Comparison of ENCODE assay signal across 12 cellular contexts in genomic region chr10:7085913-7086589, GRCh38.
DNase-seq lines count a peak whose midpoint lies in the region; ATAC-seq, FAIRE-seq and TF ChIP-seq lines count a peak whose summit lies in the region.
"Had no signal": no experiment of that assay in that cellular context is flagged by ENCODE, and none has a peak within 500 bp of the region (broad histone marks: within the 10 kb centered on the region; RNA-seq: fewer than 3 reads in every experiment).

No MANE protein-coding gene starts in this region.

- intact Hi-C loops in HepG2 (cut with micrococcal nuclease; ENCODE audit: unreplicated experiment) = no loop called here

- H3K4me3 ChIP-seq in liver (ENCODE audit: low read depth in 1 of 3, low read length in 3 of 3) (no peak overlapping the region), HepG2 (replicated peaks in 1 of 3; ENCODE audit: insufficient read depth in 1 of 3, low read depth in 2 of 3, low read length in 3 of 3) (no peak overlapping the region)

- H3K27me3 ChIP-seq in liver (ENCODE audit: control insufficient read depth in 4 of 4, insufficient read depth in 4 of 4, low read length in 3 of 4) (peaks cover 0 to 3% (median 0%) of the 10 kb centered on the region in 4 donors), HepG2 (ENCODE audit: control insufficient read depth in 1 of 2, insufficient read depth in 2 of 2, low read length in 2 of 2) (peaks cover 0 to 7% of the 10 kb centered on the region in 2 experiments; a peak in 2 of 5 replicates)

- in situ Hi-C loops in HepG2 (cut with HindIII; ENCODE audit: extremely low pct_ligation_motif_present, low pct_unique_long_range_greater_than_20kb) = no loop called here

- H3K27ac ChIP-seq in liver (ENCODE audit: low read depth in 1 of 2, low read length in 2 of 2) (peak overlapping the region; percentile 29 to 42), HepG2 (ENCODE audit: extremely low read length, insufficient read depth, low read length) (no peak overlapping the region)
- H3K27ac ChIP-seq: epithelial cell of prostate had no signal

- no peak for TF ChIP-seq RAD21 in liver (IDR thresholded peaks at IDR 0.05)
- no peak for TF ChIP-seq RAD21 in HepG2 (CRISPR knock-in tag; IDR thresholded peaks at IDR 0.05)

- H2AFZ ChIP-seq in HepG2 (ENCODE audit: low read length) = no peak overlapping the region

- CTCF ChIA-PET in HepG2 (lab: Yijun Ruan, JAX; ENCODE audit: low intra/inter-chr PET ratio, low total read pairs) = no interaction called here

- TF ChIP-seq POLR2A in HepG2 (IDR thresholded peaks at IDR 0.05; ENCODE audit: insufficient read depth in 1 of 2, low read depth in 2 of 2, low read length in 2 of 2) = no peak

- no peak for TF ChIP-seq CTCF in liver (IDR thresholded peaks at IDR 0.05; ENCODE audit: low read depth, low read length, missing input control)
- TF ChIP-seq CTCF in HepG2 (CRISPR knock-in tag; IDR thresholded peaks at IDR 0.05) = no peak

- no peaks in the 10 kb centered on the region for H4K20me1 ChIP-seq in HepG2 (ENCODE audit: insufficient read depth, low read length)

- 66% methylated on average over 14 of the region's 14 CpGs for WGBS in liver
- 57% methylated on average over 14 of the region's 14 CpGs for WGBS in HepG2 (ENCODE audit: low lambda C conversion rate)

- H3K4me1 ChIP-seq in liver (ENCODE audit: control insufficient read depth in 4 of 4, insufficient read depth in 4 of 4, low read length in 3 of 4) (no peaks in the 10 kb centered on the region), HepG2 (ENCODE audit: insufficient read depth, low read length) (no peaks in the 10 kb centered on the region)

- H3K36me3 ChIP-seq in liver (ENCODE audit: control insufficient read depth in 4 of 4, insufficient read depth in 3 of 4, low read depth in 1 of 4, low read length in 3 of 4) (no peaks in the 10 kb centered on the region), HepG2 (replicated peaks in 1 of 2; ENCODE audit: control insufficient read depth in 1 of 2, insufficient read depth in 2 of 2, low read length in 2 of 2) (no peaks in the 10 kb centered on the region)

- DNase-seq in HepG2 (ENCODE audit: low spot score) = no peak
- peak; percentile 68 for DNase-seq in epidermal melanocyte (ENCODE audit: insufficient read length, low spot score)
- DNase-seq in myocyte (ENCODE audit: low read depth) = peak; percentile 26
- no peak for DNase-seq in activated naive CD4-positive, alpha-beta T cell treated with anti-CD3 and anti-CD28 coated beads, Interleukin-2, amount 50 U/mL, for 16 hours
- no peak for DNase-seq in DMS79 treated with DMSO at 0.1 percent for 48 hours (lab: John Stamatoyannopoulos, UW)
- no peak for DNase-seq in stimulated activated naive CD8-positive, alpha-beta T cell treated with anti-CD3 and anti-CD28 coated beads, Interleukin-15, Interleukin-2, amounts not matched to agents 100 U/mL and 50 U/mL, for 24 hours
- no peak for DNase-seq in NCI-H69 (lab: John Stamatoyannopoulos, UW)
- DNase-seq: naive B cell, NCI-H446 treated with DMSO at 0.1 percent for 48 hours, T1000 had no signal

- POLR2A ChIA-PET in HepG2 (lab: Yijun Ruan, JAX) = no interaction called here

- no peak overlapping the region for H3K4me2 ChIP-seq in HepG2 (ENCODE audit: low read depth, low read length)

- TF ChIP-seq EP300 in HepG2 (IDR thresholded peaks at IDR 0.05; ENCODE audit: low read depth in 2 of 2, low read length in 2 of 2) (no peak), HepG2 (CRISPR knock-in tag; IDR thresholded peaks at IDR 0.05; ENCODE audit: borderline replicate concordance) (no peak)

- BruUV-seq in HepG2 (replicated peaks; lab: Mats Ljungman, UMichigan) = no TSS peak

- no peak overlapping the region for H3K9ac ChIP-seq in liver (ENCODE audit: low read depth in 1 of 2, low read length in 2 of 2)
- H3K9ac ChIP-seq in HepG2 (ENCODE audit: insufficient read depth, low read depth, low read length) = no peak overlapping the region

- H3K79me2 ChIP-seq in HepG2 (ENCODE audit: insufficient read depth, low read length) = no peaks in the 10 kb centered on the region

- no peak for FAIRE-seq in HepG2 (lab: Jason Lieb, UNC)

- no peaks in the 10 kb centered on the region for H3K9me3 ChIP-seq in liver (ENCODE audit: control insufficient read depth in 4 of 4, low read length in 3 of 4)
- no peaks in the 10 kb centered on the region for H3K9me3 ChIP-seq in HepG2 (ENCODE audit: low read length)

- ATAC-seq in HepG2 = no peak
- no peak for ATAC-seq in stimulated activated naive CD8-positive, alpha-beta T cell treated with anti-CD3 and anti-CD28 coated beads, Interleukin-15, Interleukin-2, amounts not matched to agents 100 U/mL and 50 U/mL, for 24 hours

TF ChIP-seq in liver, 16 proteins besides CTCF, POLR2A, EP300 and RAD21:
- TF ChIP-seq NR2F2 (IDR thresholded peaks at IDR 0.05) (peak; percentile 80), EGR1 (IDR thresholded peaks at IDR 0.05; ENCODE audit: low read depth in 2 of 2) (no peak)

TF ChIP-seq in HepG2, 621 proteins besides CTCF, POLR2A, EP300 and RAD21:
- no peak for TF ChIP-seq ZNF20 (CRISPR knock-in tag; IDR thresholded peaks at IDR 0.05)
- no peak for TF ChIP-seq MLLT10 (CRISPR knock-in tag; IDR thresholded peaks at IDR 0.05)
- TF ChIP-seq ELF3 (CRISPR knock-in tag; IDR thresholded peaks at IDR 0.05) = no peak
- no peak for TF ChIP-seq NR2F1 (CRISPR knock-in tag; IDR thresholded peaks at IDR 0.05)
- TF ChIP-seq, protein P1, sequence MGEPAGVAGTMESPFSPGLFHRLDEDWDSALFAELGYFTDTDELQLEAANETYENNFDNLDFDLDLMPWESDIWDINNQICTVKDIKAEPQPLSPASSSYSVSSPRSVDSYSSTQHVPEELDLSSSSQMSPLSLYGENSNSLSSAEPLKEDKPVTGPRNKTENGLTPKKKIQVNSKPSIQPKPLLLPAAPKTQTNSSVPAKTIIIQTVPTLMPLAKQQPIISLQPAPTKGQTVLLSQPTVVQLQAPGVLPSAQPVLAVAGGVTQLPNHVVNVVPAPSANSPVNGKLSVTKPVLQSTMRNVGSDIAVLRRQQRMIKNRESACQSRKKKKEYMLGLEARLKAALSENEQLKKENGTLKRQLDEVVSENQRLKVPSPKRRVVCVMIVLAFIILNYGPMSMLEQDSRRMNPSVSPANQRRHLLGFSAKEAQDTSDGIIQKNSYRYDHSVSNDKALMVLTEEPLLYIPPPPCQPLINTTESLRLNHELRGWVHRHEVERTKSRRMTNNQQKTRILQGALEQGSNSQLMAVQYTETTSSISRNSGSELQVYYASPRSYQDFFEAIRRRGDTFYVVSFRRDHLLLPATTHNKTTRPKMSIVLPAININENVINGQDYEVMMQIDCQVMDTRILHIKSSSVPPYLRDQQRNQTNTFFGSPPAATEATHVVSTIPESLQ (CRISPR knock-in tag; conservative IDR thresholded peaks at IDR 0.05) = no peak
- TF ChIP-seq HBP1 (CRISPR knock-in tag; IDR thresholded peaks at IDR 0.05; ENCODE audit: low read depth) = no peak
- no peak for TF ChIP-seq ZNF746 (CRISPR knock-in tag; IDR thresholded peaks at IDR 0.05)
- TF ChIP-seq TFDP2 (CRISPR knock-in tag; IDR thresholded peaks at IDR 0.05) = no peak
- TF ChIP-seq, protein P2, sequence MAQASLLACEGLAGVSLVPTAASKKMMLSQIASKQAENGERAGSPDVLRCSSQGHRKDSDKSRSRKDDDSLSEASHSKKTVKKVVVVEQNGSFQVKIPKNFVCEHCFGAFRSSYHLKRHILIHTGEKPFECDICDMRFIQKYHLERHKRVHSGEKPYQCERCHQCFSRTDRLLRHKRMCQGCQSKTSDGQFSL (CRISPR knock-in tag; IDR thresholded peaks at IDR 0.05) = no peak
- TF ChIP-seq CBX5 (CRISPR knock-in tag; IDR thresholded peaks at IDR 0.05; ENCODE audit: borderline replicate concordance) = no peak
- TF ChIP-seq EZH2 (conservative IDR thresholded peaks at IDR 0.05; ENCODE audit: low read depth, low read length) = no peak
- no peak for TF ChIP-seq MAFG (CRISPR knock-in tag; IDR thresholded peaks at IDR 0.05)
- no peak for TF ChIP-seq ZNF17 (CRISPR knock-in tag; IDR thresholded peaks at IDR 0.05)
TF ChIP-seq in HepG2: peak in this region for 0.

Comparison
In these comparisons a context has a peak if more than half of its experiments do, and no peak if none do; other contexts are left out.
1. DNase-seq: peak in epidermal melanocyte (single experiment) and myocyte (single experiment); none in HepG2 (single experiment), activated naive CD4-positive, alpha-beta T cell treated with anti-CD3 and anti-CD28 coated beads, Interleukin-2, amount 50 U/mL, for 16 hours (single experiment), DMS79 treated with DMSO at 0.1 percent for 48 hours (single experiment), stimulated activated naive CD8-positive, alpha-beta T cell treated with anti-CD3 and anti-CD28 coated beads, Interleukin-15, Interleukin-2, amounts not matched to agents 100 U/mL and 50 U/mL, for 24 hours (single experiment) and NCI-H69 (single experiment).